ENCODE assay signal across 11 cellular contexts in genomic region chr7:156034397-156034796, GRCh38.
DNase-seq lines count a peak whose midpoint lies in the region; ATAC-seq lines count a peak whose summit lies in the region.
"Had no signal": no experiment of that assay in that cellular context is flagged by ENCODE, and none has a peak within 500 bp of the region (broad histone marks: within the 10 kb centered on the region; RNA-seq: fewer than 3 reads in every experiment).

No MANE protein-coding gene starts in this region.

- peak; percentile 35 for DNase-seq in M059J (ENCODE audit: low read depth)
- DNase-seq in memory B cell (ENCODE audit: low spot score in 2 of 2): no peak
- DNase-seq in NCI-H146 (lab: John Stamatoyannopoulos, UW): no peak
- no peak for DNase-seq in activated CD4-positive, alpha-beta memory T cell treated with anti-CD3 and anti-CD28 coated beads, Interleukin-2, amount 10 ng/mL, durations not matched to agents 7 days and 5 days
- no peak for DNase-seq in SKM-1 treated with dmso at 0.1 percent for 144 hours (lab: John Stamatoyannopoulos, UW; ENCODE audit: unreplicated experiment)
- DNase-seq in activated CD4-positive, alpha-beta T cell treated with anti-CD3 and anti-CD28 coated beads for 36 hours: no peak
- DNase-seq: activated naive CD4-positive, alpha-beta T cell treated with anti-CD3 and anti-CD28 coated beads for 36 hours; DND-41; NCI-H526 treated with DMSO at 0.1 percent for 48 hours had no signal

- H3K4me3 Mint-ChIP-seq in memory B cell: peak overlapping the region; percentile 77
- no peak overlapping the region for H3K4me3 Mint-ChIP-seq in activated CD4-positive, alpha-beta memory T cell treated with anti-CD3 and anti-CD28 coated beads, Interleukin-2, amount 10 ng/mL, durations not matched to agents 7 days and 5 days
- no peak overlapping the region for H3K4me3 Mint-ChIP-seq in activated CD4-positive, alpha-beta T cell treated with anti-CD3 and anti-CD28 coated beads for 36 hours
- H3K4me3 Mint-ChIP-seq: activated naive CD4-positive, alpha-beta T cell treated with anti-CD3 and anti-CD28 coated beads for 36 hours had no signal

- CTCF ChIA-PET in activated CD4-positive, alpha-beta memory T cell treated with anti-CD3 and anti-CD28 coated beads, Interleukin-2, amount 10 ng/mL, durations not matched to agents 7 days and 5 days (lab: Charles Lee): no interaction called here
- CTCF ChIA-PET in activated CD4-positive, alpha-beta T cell treated with anti-CD3 and anti-CD28 coated beads for 36 hours (lab: Charles Lee): no interaction called here

- peak overlapping the region; percentile 73 for H3K27ac Mint-ChIP-seq in memory B cell
- no peak overlapping the region for H3K27ac Mint-ChIP-seq in activated CD4-positive, alpha-beta memory T cell treated with anti-CD3 and anti-CD28 coated beads, Interleukin-2, amount 10 ng/mL, durations not matched to agents 7 days and 5 days
- no peak overlapping the region for H3K27ac Mint-ChIP-seq in activated CD4-positive, alpha-beta T cell treated with anti-CD3 and anti-CD28 coated beads for 36 hours
- H3K27ac Mint-ChIP-seq: activated naive CD4-positive, alpha-beta T cell treated with anti-CD3 and anti-CD28 coated beads for 36 hours had no signal

- POLR2A ChIA-PET in activated CD4-positive, alpha-beta memory T cell treated with anti-CD3 and anti-CD28 coated beads, Interleukin-2, amount 10 ng/mL, durations not matched to agents 7 days and 5 days (lab: Charles Lee): no interaction called here
- POLR2A ChIA-PET in activated CD4-positive, alpha-beta T cell treated with anti-CD3 and anti-CD28 coated beads for 36 hours (lab: Charles Lee): no interaction called here

- peaks cover 4% of the 10 kb centered on the region for H3K4me1 Mint-ChIP-seq in memory B cell
- no peaks in the 10 kb centered on the region for H3K4me1 Mint-ChIP-seq in activated CD4-positive, alpha-beta memory T cell treated with anti-CD3 and anti-CD28 coated beads, Interleukin-2, amount 10 ng/mL, durations not matched to agents 7 days and 5 days
- no peaks in the 10 kb centered on the region for H3K4me1 Mint-ChIP-seq in activated CD4-positive, alpha-beta T cell treated with anti-CD3 and anti-CD28 coated beads for 36 hours

- H3K27me3 Mint-ChIP-seq in memory B cell: peaks cover 4% of the 10 kb centered on the region
- H3K27me3 Mint-ChIP-seq in activated CD4-positive, alpha-beta memory T cell treated with anti-CD3 and anti-CD28 coated beads, Interleukin-2, amount 10 ng/mL, durations not matched to agents 7 days and 5 days: no peaks in the 10 kb centered on the region
- H3K27me3 Mint-ChIP-seq in activated CD4-positive, alpha-beta T cell treated with anti-CD3 and anti-CD28 coated beads for 36 hours: peaks cover 3% of the 10 kb centered on the region

- peak; percentile 58 for ATAC-seq in GM18508 (IDR thresholded peaks at IDR 0.05; ENCODE audit: insufficient read depth, unreplicated experiment)
- peak; percentile 79 for ATAC-seq in GM21737 (IDR thresholded peaks at IDR 0.05; ENCODE audit: unreplicated experiment)
- ATAC-seq in memory B cell (ENCODE audit: low read depth): peak; percentile 79
- ATAC-seq in activated CD4-positive, alpha-beta T cell treated with anti-CD3 and anti-CD28 coated beads for 36 hours: no peak

- H3K9me3 Mint-ChIP-seq in memory B cell: peaks cover 2% of the 10 kb centered on the region
- H3K9me3 Mint-ChIP-seq in activated CD4-positive, alpha-beta memory T cell treated with anti-CD3 and anti-CD28 coated beads, Interleukin-2, amount 10 ng/mL, durations not matched to agents 7 days and 5 days: no peaks in the 10 kb centered on the region
- no peaks in the 10 kb centered on the region for H3K9me3 Mint-ChIP-seq in activated CD4-positive, alpha-beta T cell treated with anti-CD3 and anti-CD28 coated beads for 36 hours (ENCODE audit: low read depth)

- H3K36me3 Mint-ChIP-seq in memory B cell: peaks cover 1% of the 10 kb centered on the region
- H3K36me3 Mint-ChIP-seq in activated CD4-positive, alpha-beta memory T cell treated with anti-CD3 and anti-CD28 coated beads, Interleukin-2, amount 10 ng/mL, durations not matched to agents 7 days and 5 days (ENCODE audit: low read depth): no peaks in the 10 kb centered on the region
- H3K36me3 Mint-ChIP-seq in activated CD4-positive, alpha-beta T cell treated with anti-CD3 and anti-CD28 coated beads for 36 hours (ENCODE audit: low read depth): no peaks in the 10 kb centered on the region

- intact Hi-C loops in activated CD4-positive, alpha-beta T cell treated with anti-CD3 and anti-CD28 coated beads for 36 hours (cut with DNase I, micrococcal nuclease): no loop called here
